ENCODE assay signal across 29 cellular contexts in genomic region chr10:71365366-71365765, GRCh38.
"Had no signal": no experiment of that assay in that cellular context is flagged by ENCODE, and none has a peak within 500 bp of the region (broad histone marks: within the 10 kb centered on the region; RNA-seq: fewer than 3 reads in every experiment).

No MANE protein-coding gene starts in this region.

- H3K27ac Mint-ChIP-seq: activated B cell treated with CpG ODN at 0.5 μM for 24 hours; activated CD8-positive, alpha-beta T cell treated with anti-CD3 and anti-CD28 coated beads, Interleukin-2, amount 10 ng/mL, durations not matched to agents 7 days and 5 days; activated naive CD8-positive, alpha-beta T cell treated with anti-CD3 and anti-CD28 coated beads, Interleukin-2, amount 50 U/mL, for 24 hours; activated T-helper 1 cell treated with anti-CD3 and anti-CD28 coated beads, Interleukin-12 subunit alpha, Interleukin-12 subunit beta, Interleukin-2, Interleukin-4 antibody, amounts not matched to agents 30 ng/mL and 10 ng/mL and 1 ng/mL, durations not matched to agents 14 hours and 24 hours and 36 hours; T-helper 1 cell treated with Interleukin-12 subunit alpha and Interleukin-12 subunit beta and Interleukin-4 antibody, amounts not matched to agents 30 μg/mL and 1 μg/mL, for 36 hours had no signal

- H3K9me3 Mint-ChIP-seq: activated B cell treated with CpG ODN at 0.5 μM for 24 hours; activated naive CD4-positive, alpha-beta T cell treated with anti-CD3 and anti-CD28 coated beads, Interleukin-2, amount 50 U/mL, for 72 hours; activated naive CD8-positive, alpha-beta T cell treated with anti-CD3 and anti-CD28 coated beads, Interleukin-2, amount 50 U/mL, for 24 hours; activated T-helper 1 cell treated with anti-CD3 and anti-CD28 coated beads, Interleukin-12 subunit alpha, Interleukin-12 subunit beta, Interleukin-2, Interleukin-4 antibody, amounts not matched to agents 30 ng/mL and 10 ng/mL and 1 ng/mL, durations not matched to agents 14 hours and 24 hours and 36 hours; brain; T-helper 1 cell treated with Interleukin-12 subunit alpha and Interleukin-12 subunit beta and Interleukin-4 antibody, amounts not matched to agents 30 μg/mL and 1 μg/mL, for 36 hours had no signal

- H3K9me3 ChIP-seq: ascending aorta, Peyer's patch, SJSA1 had no signal

- H3K4me2 ChIP-seq: KMS-11 had no signal

- H3K4me1 ChIP-seq: ascending aorta, Peyer's patch had no signal

- H3K9ac ChIP-seq: KMS-11 had no signal

- H3K27me3 Mint-ChIP-seq: activated B cell treated with CpG ODN at 0.5 μM for 24 hours; activated naive CD8-positive, alpha-beta T cell treated with anti-CD3 and anti-CD28 coated beads, Interleukin-2, amount 50 U/mL, for 24 hours; brain had no signal

- DNase-seq: activated B cell treated with CpG ODN at 0.5 μM for 24 hours; activated CD4-positive, alpha-beta T cell treated with anti-CD3 and anti-CD28 coated beads for 1 hour; activated CD4-positive, alpha-beta T cell treated with anti-CD3 and anti-CD28 coated beads, Interleukin-2, amount 50 U/mL, for 4 hours; activated CD8-positive, alpha-beta memory T cell treated with anti-CD3 and anti-CD28 coated beads, Interleukin-2, amount 50 U/mL, for 48 hours; activated CD8-positive, alpha-beta T cell treated with anti-CD3 and anti-CD28 coated beads, Interleukin-2, amount 10 ng/mL, durations not matched to agents 7 days and 5 days; activated effector memory CD4-positive, alpha-beta T cell treated with Interleukin-2 at 50 U/mL for 16 hours; activated naive CD4-positive, alpha-beta T cell; activated naive CD8-positive, alpha-beta T cell treated with anti-CD3 and anti-CD28 coated beads, Interleukin-2, amount 50 U/mL, for 24 hours; activated T-cell treated with anti-CD3 and anti-CD28 coated beads, Interleukin-2, amount 50 U/mL, for 1 hour; MM.1S; NCI-H1105; NCI-H1436; NCI-H1694 treated with DMSO at 0.1 percent for 48 hours; NCI-H2029 treated with DMSO at 0.1 percent for 48 hours; NCI-H345; NCI-H510A treated with DMSO at 0.1 percent for 48 hours; NCI-H69; NK-92 treated with Interleukin-12 subunit alpha and Interleukin-12 subunit beta, amount 100 ng/mL, for 24 hours; Peyer's patch; Right ventricle myocardium superior had no signal

- ATAC-seq: activated CD8-positive, alpha-beta T cell treated with anti-CD3 and anti-CD28 coated beads, Interleukin-2, amount 10 ng/mL, durations not matched to agents 7 days and 5 days; activated naive CD8-positive, alpha-beta T cell treated with anti-CD3 and anti-CD28 coated beads, Interleukin-2, amount 50 U/mL, for 24 hours had no signal

- H3K4me3 Mint-ChIP-seq: activated B cell treated with CpG ODN at 0.5 μM for 24 hours; activated CD8-positive, alpha-beta T cell treated with anti-CD3 and anti-CD28 coated beads, Interleukin-2, amount 10 ng/mL, durations not matched to agents 7 days and 5 days; activated naive CD8-positive, alpha-beta T cell treated with anti-CD3 and anti-CD28 coated beads, Interleukin-2, amount 50 U/mL, for 24 hours; activated T-helper 1 cell treated with anti-CD3 and anti-CD28 coated beads, Interleukin-12 subunit alpha, Interleukin-12 subunit beta, Interleukin-2, Interleukin-4 antibody, amounts not matched to agents 30 ng/mL and 10 ng/mL and 1 ng/mL, durations not matched to agents 14 hours and 24 hours and 36 hours; brain; T-helper 1 cell treated with Interleukin-12 subunit alpha and Interleukin-12 subunit beta and Interleukin-4 antibody, amounts not matched to agents 30 μg/mL and 1 μg/mL, for 36 hours had no signal

- H3K27me3 ChIP-seq: ascending aorta, cardiac muscle cell, Peyer's patch, SJSA1 had no signal

- H3K4me3 ChIP-seq: ascending aorta, cardiac muscle cell, Peyer's patch, SJSA1 had no signal

- H3K36me3 Mint-ChIP-seq: activated naive CD4-positive, alpha-beta T cell treated with anti-CD3 and anti-CD28 coated beads, Interleukin-2, amount 50 U/mL, for 72 hours had no signal

- H3K36me3 ChIP-seq: cardiac muscle cell, Peyer's patch, SJSA1 had no signal

- H3K27ac ChIP-seq: ascending aorta, cardiac muscle cell, KMS-11, Peyer's patch, RWPE1, SJSA1 had no signal
